In genomic region chr9:90546200-90546599, GRCh38 we compare ENCODE assay signal across 8 cellular contexts.
DNase-seq lines count a peak whose midpoint lies in the region; ATAC-seq, FAIRE-seq and TF ChIP-seq lines count a peak whose summit lies in the region.
"Had no signal": no experiment of that assay in that cellular context is flagged by ENCODE, and none has a peak within 500 bp of the region (broad histone marks: within the 10 kb centered on the region; RNA-seq: fewer than 3 reads in every experiment).

No MANE protein-coding gene starts in this region.

- peaks cover 12% of the 10 kb centered on the region for H3K4me1 ChIP-seq in ectodermal cell (ENCODE audit: control insufficient read depth, insufficient read depth, low read length)
- no peaks in the 10 kb centered on the region for H3K4me1 ChIP-seq in small intestine (ENCODE audit: control insufficient read depth in 2 of 2, insufficient read depth in 1 of 2, low read depth in 1 of 2, low read length in 1 of 2)
- no peaks in the 10 kb centered on the region for H3K4me1 ChIP-seq in Peyer's patch

- no peak for FAIRE-seq in small intestine (lab: Jason Lieb, UNC)

- no peak overlapping the region for H3K4me3 Mint-ChIP-seq in stimulated activated naive B cell treated with anti-CD40 and anti-IgM and Interleukin-4, amounts not matched to agents 10 μg/mL and 1 μg/mL and 100 μg/mL, for 72 hours

- H3K27ac ChIP-seq in ectodermal cell (ENCODE audit: insufficient read depth, low read depth, low read length, poor library complexity, severe bottlenecking): peak overlapping the region; percentile 47
- no peak overlapping the region for H3K27ac ChIP-seq in small intestine (ENCODE audit: low read depth in 1 of 2, low read length in 1 of 2)
- H3K27ac ChIP-seq in Peyer's patch: no peak overlapping the region

- no peak overlapping the region for H3K4me3 ChIP-seq in ectodermal cell (ENCODE audit: insufficient read depth, low read depth, low read length)
- H3K4me3 ChIP-seq in small intestine (ENCODE audit: low read depth in 1 of 2, low read length in 2 of 2): no peak overlapping the region
- H3K4me3 ChIP-seq in Peyer's patch: no peak overlapping the region

- H3K36me3 Mint-ChIP-seq in stimulated activated naive B cell treated with anti-CD40 and anti-IgM and Interleukin-4, amounts not matched to agents 10 μg/mL and 1 μg/mL and 100 μg/mL, for 72 hours: peaks cover 0 to 4% of the 10 kb centered on the region in 2 donors

- TF ChIP-seq POLR2A in Peyer's patch (IDR thresholded peaks at IDR 0.05): no peak

- no peaks in the 10 kb centered on the region for H3K27me3 ChIP-seq in ectodermal cell (ENCODE audit: control insufficient read depth, insufficient read depth, low read length, poor library complexity, severe bottlenecking)
- H3K27me3 ChIP-seq in small intestine (ENCODE audit: control insufficient read depth in 2 of 2, insufficient read depth in 2 of 2, low read length in 2 of 2): no peaks in the 10 kb centered on the region
- H3K27me3 ChIP-seq in Peyer's patch: no peaks in the 10 kb centered on the region

- H3K27ac Mint-ChIP-seq in stimulated activated naive B cell treated with anti-CD40 and anti-IgM and Interleukin-4, amounts not matched to agents 10 μg/mL and 1 μg/mL and 100 μg/mL, for 72 hours: no peak overlapping the region

- H3K9me3 ChIP-seq in ectodermal cell (ENCODE audit: control insufficient read depth, low read length): no peaks in the 10 kb centered on the region
- no peaks in the 10 kb centered on the region for H3K9me3 ChIP-seq in small intestine (ENCODE audit: control insufficient read depth, low read depth)
- H3K9me3 ChIP-seq in Peyer's patch: no peaks in the 10 kb centered on the region

- H3K4me1 Mint-ChIP-seq in stimulated activated naive B cell treated with anti-CD40 and anti-IgM and Interleukin-4, amounts not matched to agents 10 μg/mL and 1 μg/mL and 100 μg/mL, for 72 hours: no peaks in the 10 kb centered on the region

- H3K9me3 Mint-ChIP-seq in stimulated activated naive B cell treated with anti-CD40 and anti-IgM and Interleukin-4, amounts not matched to agents 10 μg/mL and 1 μg/mL and 100 μg/mL, for 72 hours: peaks cover 5 to 7% of the 10 kb centered on the region in 2 donors

- TF ChIP-seq CTCF in Peyer's patch (IDR thresholded peaks at IDR 0.05): no peak

- DNase-seq in HT-29 (ENCODE audit: low spot score) (peak; percentile 35), NCI-H510A treated with DMSO at 0.1 percent for 48 hours (lab: John Stamatoyannopoulos, UW) (peak; percentile 19), small intestine (peak; percentile 20), Peyer's patch (no peak)
- no peak for DNase-seq in stimulated activated naive B cell treated with anti-CD40 and anti-IgM and Interleukin-4, amounts not matched to agents 10 μg/mL and 1 μg/mL and 100 μg/mL, for 72 hours

- ATAC-seq in stimulated activated naive B cell treated with anti-CD40 and anti-IgM and Interleukin-4, amounts not matched to agents 10 μg/mL and 1 μg/mL and 100 μg/mL, for 72 hours (replicated peaks): no peak
- ATAC-seq in GM21390 (IDR thresholded peaks at IDR 0.05; ENCODE audit: unreplicated experiment): no peak
- ATAC-seq: HCT116 had no signal

- H3K27me3 Mint-ChIP-seq in stimulated activated naive B cell treated with anti-CD40 and anti-IgM and Interleukin-4, amounts not matched to agents 10 μg/mL and 1 μg/mL and 100 μg/mL, for 72 hours: peaks cover 0 to 11% of the 10 kb centered on the region in 2 donors

- WGBS in ectodermal cell, 2 experiments: 38 to 44% methylated on average over 7 of the region's 7 CpGs
- 10 to 29% (median 19%) methylated on average over 7 of the region's 7 CpGs for WGBS in small intestine, 3 donors

- H3K36me3 ChIP-seq in ectodermal cell (ENCODE audit: control insufficient read depth, insufficient read depth, low read length) (no peaks in the 10 kb centered on the region), small intestine (ENCODE audit: control insufficient read depth in 2 of 2, insufficient read depth in 2 of 2, low read length in 2 of 2) (no peaks in the 10 kb centered on the region), Peyer's patch (no peaks in the 10 kb centered on the region)

Comparison
In these comparisons a context has a peak if more than half of its experiments do, and no peak if none do; other contexts are left out.
1. DNase-seq: peak in HT-29 (single experiment), NCI-H510A treated with DMSO at 0.1 percent for 48 hours (single experiment) and small intestine (single experiment); none in stimulated activated naive B cell treated with anti-CD40 and anti-IgM and Interleukin-4, amounts not matched to agents 10 μg/mL and 1 μg/mL and 100 μg/mL, for 72 hours (single experiment) and Peyer's patch (0 of 3).